ENCODE assay signal across 8 cellular contexts in genomic region chr14:49879683-49880204, GRCh38. TPM values are rescaled to one million over a fixed set of nuclear protein-coding genes. Genes with fewer than 3 reads are reported as not detected.
A peak's percentile ranks its signal among the peaks of the same experiment; 100 is the strongest.
DNase-seq lines count a peak whose midpoint lies in the region; ATAC-seq and TF ChIP-seq lines count a peak whose summit lies in the region.

No MANE protein-coding gene starts in this region.

- H3K4me3 Mint-ChIP-seq in CD4-positive, alpha-beta T cell, result no peak overlapping the region

- DNase-seq in CD4-positive, alpha-beta T cell, result peak; percentile 22 to 44 (median 34)
- DNase-seq in NOMO-1 treated with dmso at 0.1 percent for 144 hours (lab: John Stamatoyannopoulos, UW; ENCODE audit: unreplicated experiment), result peak; percentile 89
- peak; percentile 51 for DNase-seq in activated T-cell treated with anti-CD3 and anti-CD28 coated beads for 48 hours (ENCODE audit: low read depth)
- DNase-seq in fibroblast of the conjunctiva (ENCODE audit: low read depth), result peak; percentile 47
- DNase-seq in retinal pigment epithelial cell (ENCODE audit: low read depth), result no peak
- DNase-seq in COLO829 (ENCODE audit: low spot score), result no peak

- peak overlapping the region; percentile 64 for H3K27ac Mint-ChIP-seq in CD4-positive, alpha-beta T cell

- H3K36me3 Mint-ChIP-seq in CD4-positive, alpha-beta T cell (ENCODE audit: low read depth), result no peaks in the 10 kb centered on the region

- TF ChIP-seq CTCF in CD4-positive, alpha-beta T cell (IDR thresholded peaks at IDR 0.05), result peak; percentile 46
- peak; percentile 75 for TF ChIP-seq CTCF in retinal pigment epithelial cell (conservative IDR thresholded peaks at IDR 0.05; ENCODE audit: low read depth, low read length)

- POLR2A ChIA-PET in CD4-positive, alpha-beta T cell (lab: Charles Lee), result interaction anchor here (0.8 to 2.5 kb wide), 10 partner anchors 12 to 237 kb away, joined by 3 to 19 read pairs (median 10); partner anchors contain the start of genes ARF6 and VCPKMT

- no peaks in the 10 kb centered on the region for H3K9me3 Mint-ChIP-seq in CD4-positive, alpha-beta T cell

- no peaks in the 10 kb centered on the region for H3K9me3 ChIP-seq in CD4-positive, alpha-beta T cell (ENCODE audit: control insufficient read depth, low read length)

- no peaks in the 10 kb centered on the region for H3K27me3 ChIP-seq in CD4-positive, alpha-beta T cell (ENCODE audit: control insufficient read depth, insufficient read depth, low read length)

- intact Hi-C loops in CD4-positive, alpha-beta T cell (cut with DNase I, micrococcal nuclease), result loop anchor here in 1 of 2 experiments (1.0 kb wide), 1 partner anchor 226 kb away; no protein-coding TSS in a partner anchor

- no peaks in the 10 kb centered on the region for H3K27me3 Mint-ChIP-seq in CD4-positive, alpha-beta T cell

- ATAC-seq in CD4-positive, alpha-beta T cell (ENCODE audit: poor library complexity), result peak; percentile 94
- ATAC-seq in GM18909 (IDR thresholded peaks at IDR 0.05; ENCODE audit: poor library complexity, unreplicated experiment) (peak; percentile 84), HG03280 (IDR thresholded peaks at IDR 0.05; ENCODE audit: unreplicated experiment) (peak; percentile 88)

- H3K27ac ChIP-seq in CD4-positive, alpha-beta T cell (ENCODE audit: low read depth, low read length), result no peak overlapping the region

- CTCF ChIA-PET in CD4-positive, alpha-beta T cell (lab: Charles Lee), result interaction anchor here (0.5 to 2.4 kb wide), 18 partner anchors 8 to 237 kb away, joined by 3 to 15 read pairs (median 5); partner anchors contain the start of genes ARF6, NEMF and VCPKMT

- no peak overlapping the region for H3K4me3 ChIP-seq in retinal pigment epithelial cell (ENCODE audit: low read length)

- H3K4me1 Mint-ChIP-seq in CD4-positive, alpha-beta T cell (ENCODE audit: low read depth), result peaks cover 18% of the 10 kb centered on the region

RNA-seq across cellular contexts. Expression of gene ARF6, which starts 13.1 kb away (rescaled TPM):
- 10 to 100 TPM; 67.2 to 69.7 TPM for total RNA-seq in CD4-positive, alpha-beta T cell

RNA-seq across cellular contexts. Expression of gene NEMF, which starts 27.2 kb away (rescaled TPM):
- 10 to 100 TPM; 96.0 to 97.7 TPM for total RNA-seq in CD4-positive, alpha-beta T cell

Comparison
In these comparisons a context has a peak if more than half of its experiments do, and no peak if none do; other contexts are left out.
1. DNase-seq: peak in CD4-positive, alpha-beta T cell (10 of 10), NOMO-1 treated with dmso at 0.1 percent for 144 hours (single experiment), activated T-cell treated with anti-CD3 and anti-CD28 coated beads for 48 hours (single experiment) and fibroblast of the conjunctiva (single experiment); none in retinal pigment epithelial cell (single experiment) and COLO829 (single experiment).
2. Peak in every context shown above with its lines, with median percentiles within 50 percentile points of each other: ATAC-seq.